In the genomic region with DNA sequence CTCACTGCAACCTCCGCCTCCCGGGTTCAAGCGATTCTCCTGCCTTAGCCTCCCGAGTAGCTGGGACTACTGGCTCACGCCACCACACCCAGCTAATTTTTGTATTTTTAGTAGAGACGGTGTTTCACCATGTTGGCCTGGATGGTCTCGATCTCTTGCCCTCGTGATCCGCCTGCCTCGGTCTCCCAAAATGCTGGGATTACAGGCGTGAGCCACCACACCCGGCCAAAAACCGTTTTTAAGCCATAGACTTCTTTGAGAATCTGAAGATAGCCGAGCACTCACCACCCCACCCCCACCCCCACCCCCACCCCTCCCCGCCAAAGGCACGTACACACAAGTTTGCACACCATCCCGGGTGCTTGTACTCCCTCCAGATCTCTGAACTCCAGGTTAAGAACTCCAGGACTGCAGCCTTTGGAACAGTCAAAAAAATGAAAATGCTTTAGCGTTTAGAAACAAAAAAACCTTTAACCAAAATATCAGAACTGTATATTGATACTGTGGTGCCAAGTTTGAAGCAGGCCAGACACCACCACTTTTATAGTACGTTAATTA, we compare ENCODE assay signal across 8 cellular contexts. TPM values are rescaled to one million over a fixed set of nuclear protein-coding genes. Genes with fewer than 3 reads are reported as not detected.
DNase-seq lines count a peak whose midpoint lies in the region; ATAC-seq, FAIRE-seq and TF ChIP-seq lines count a peak whose summit lies in the region.

No MANE protein-coding gene starts in this region.

- H3K27me3 Mint-ChIP-seq in activated naive CD4-positive, alpha-beta T cell treated with anti-CD3 and anti-CD28 coated beads for 36 hours (ENCODE audit: low read depth): no peaks in the 10 kb centered on the region
- H3K27me3 Mint-ChIP-seq in type B pancreatic cell: no peaks in the 10 kb centered on the region

- peak overlapping the region; percentile 50 for H3K27ac ChIP-seq in HepG2 (ENCODE audit: extremely low read length, insufficient read depth, low read length)

- H2AFZ ChIP-seq in HepG2 (ENCODE audit: low read length): no peak overlapping the region

- no peaks in the 10 kb centered on the region; a peak in 1 of 5 replicates for H3K27me3 ChIP-seq in HepG2 (ENCODE audit: control insufficient read depth in 1 of 2, insufficient read depth in 2 of 2, low read length in 2 of 2)

- TF ChIP-seq POLR2A in HepG2 (IDR thresholded peaks at IDR 0.05; ENCODE audit: insufficient read depth in 1 of 2, low read depth in 2 of 2, low read length in 2 of 2): no peak
- no peak for TF ChIP-seq POLR2A in GM12892 (IDR thresholded peaks at IDR 0.05; ENCODE audit: low read depth, low read length)

- in situ Hi-C loops in HepG2 (cut with HindIII; ENCODE audit: extremely low pct_ligation_motif_present, low pct_unique_long_range_greater_than_20kb): loop anchor here (5.0 kb wide), 1 partner anchor 34 kb away; no protein-coding TSS in a partner anchor

- H3K27ac Mint-ChIP-seq in activated naive CD4-positive, alpha-beta T cell treated with anti-CD3 and anti-CD28 coated beads for 36 hours: peak overlapping the region; percentile 86
- peak overlapping the region; percentile 92 to 94 for H3K27ac Mint-ChIP-seq in activated naive CD4-positive, alpha-beta T cell treated with anti-CD3 and anti-CD28 coated beads, Interleukin-2, amount 50 U/mL, for 72 hours
- H3K27ac Mint-ChIP-seq in type B pancreatic cell: peak overlapping the region; percentile 82

- H3K9me3 ChIP-seq in HepG2 (ENCODE audit: low read length): no peaks in the 10 kb centered on the region

- peaks cover 46% of the 10 kb centered on the region for H4K20me1 ChIP-seq in HepG2 (ENCODE audit: insufficient read depth, low read length)

- TF ChIP-seq EP300 in HepG2 (IDR thresholded peaks at IDR 0.05; ENCODE audit: low read depth in 2 of 2, low read length in 2 of 2) (no peak), HepG2 (CRISPR knock-in tag; IDR thresholded peaks at IDR 0.05; ENCODE audit: borderline replicate concordance) (no peak)

- H3K9me3 Mint-ChIP-seq in activated naive CD4-positive, alpha-beta T cell treated with anti-CD3 and anti-CD28 coated beads for 36 hours: no peaks in the 10 kb centered on the region
- H3K9me3 Mint-ChIP-seq in activated naive CD4-positive, alpha-beta T cell treated with anti-CD3 and anti-CD28 coated beads, Interleukin-2, amount 50 U/mL, for 72 hours: no peaks in the 10 kb centered on the region
- no peaks in the 10 kb centered on the region for H3K9me3 Mint-ChIP-seq in type B pancreatic cell

- BruUV-seq in HepG2 (replicated peaks; lab: Mats Ljungman, UMichigan): no TSS peak

- peaks cover 50% of the 10 kb centered on the region for H3K4me1 ChIP-seq in HepG2 (ENCODE audit: insufficient read depth, low read length)

- no peak for TF ChIP-seq RAD21 in HepG2 (CRISPR knock-in tag; IDR thresholded peaks at IDR 0.05)

- TF ChIP-seq CTCF in HepG2 (CRISPR knock-in tag; IDR thresholded peaks at IDR 0.05): no peak
- no peak for TF ChIP-seq CTCF in type B pancreatic cell (conservative IDR thresholded peaks at IDR 0.05)

- FAIRE-seq in HepG2 (lab: Jason Lieb, UNC) (no peak), GM12892 (lab: Jason Lieb, UNC) (no peak)

- H3K36me3 ChIP-seq in HepG2 (replicated peaks in 1 of 2; ENCODE audit: control insufficient read depth in 1 of 2, insufficient read depth in 2 of 2, low read length in 2 of 2): peaks cover 0 to 4% of the 10 kb centered on the region in 2 experiments; a peak in 2 of 5 replicates

- peak overlapping the region; percentile 96 to 100 (median 98) for H3K4me3 ChIP-seq in HepG2 (replicated peaks in 1 of 3; ENCODE audit: insufficient read depth in 1 of 3, low read depth in 2 of 3, low read length in 3 of 3)

- POLR2A ChIA-PET in HepG2 (lab: Yijun Ruan, JAX): interaction anchor here (1.0 to 1.6 kb wide), 2 partner anchors 8 to 14 kb away, joined by 3 to 5 read pairs; no protein-coding TSS in a partner anchor

- DNase-seq in activated naive CD4-positive, alpha-beta T cell treated with anti-CD3 and anti-CD28 coated beads for 36 hours: no peak
- DNase-seq in activated naive CD4-positive, alpha-beta T cell treated with Interleukin-2 at 50 U/mL for 16 hours: no peak
- no peak for DNase-seq in activated naive CD4-positive, alpha-beta T cell treated with anti-CD3 and anti-CD28 coated beads, Interleukin-2, amount 50 U/mL, for 72 hours (ENCODE audit: low spot score in 2 of 2)
- peak; percentile 20 for DNase-seq in HepG2 (ENCODE audit: low spot score)
- DNase-seq in type B pancreatic cell (ENCODE audit: extremely low spot score, unreplicated experiment): no peak
- DNase-seq in AG20443 (ENCODE audit: low spot score): no peak
- DNase-seq in GM12892 (ENCODE audit: insufficient read length): no peak

- H3K79me2 ChIP-seq in HepG2 (ENCODE audit: insufficient read depth, low read length): peaks cover 63% of the 10 kb centered on the region

- peak overlapping the region; percentile 88 for H3K4me2 ChIP-seq in HepG2 (ENCODE audit: low read depth, low read length)

- WGBS in HepG2 (ENCODE audit: low lambda C conversion rate): 2% methylated on average over 13 of the region's 19 CpGs

- intact Hi-C loops in activated naive CD4-positive, alpha-beta T cell treated with anti-CD3 and anti-CD28 coated beads for 36 hours (cut with micrococcal nuclease): no loop called here
- intact Hi-C loops in HepG2 (cut with micrococcal nuclease; ENCODE audit: unreplicated experiment): no loop called here

- CTCF ChIA-PET in activated naive CD4-positive, alpha-beta T cell treated with anti-CD3 and anti-CD28 coated beads for 36 hours (lab: Charles Lee): interaction anchor here (0.8 kb wide), 1 partner anchor 43 kb away, joined by 3 read pairs; no protein-coding TSS in a partner anchor
- CTCF ChIA-PET in HepG2 (lab: Yijun Ruan, JAX; ENCODE audit: low intra/inter-chr PET ratio, low total read pairs): no interaction called here

- H3K36me3 Mint-ChIP-seq in activated naive CD4-positive, alpha-beta T cell treated with anti-CD3 and anti-CD28 coated beads for 36 hours (ENCODE audit: low read depth): peaks cover 31% of the 10 kb centered on the region
- peaks cover 20 to 23% of the 10 kb centered on the region in 2 donors for H3K36me3 Mint-ChIP-seq in activated naive CD4-positive, alpha-beta T cell treated with anti-CD3 and anti-CD28 coated beads, Interleukin-2, amount 50 U/mL, for 72 hours
- peaks cover 19% of the 10 kb centered on the region for H3K36me3 Mint-ChIP-seq in type B pancreatic cell

- peaks cover 32% of the 10 kb centered on the region for H3K4me1 Mint-ChIP-seq in activated naive CD4-positive, alpha-beta T cell treated with anti-CD3 and anti-CD28 coated beads for 36 hours (ENCODE audit: low read depth)
- H3K4me1 Mint-ChIP-seq in type B pancreatic cell (ENCODE audit: unreplicated experiment): peaks cover 30% of the 10 kb centered on the region

- peak overlapping the region; percentile 97 for H3K9ac ChIP-seq in HepG2 (ENCODE audit: insufficient read depth, low read depth, low read length)

- H3K4me3 Mint-ChIP-seq in activated naive CD4-positive, alpha-beta T cell treated with anti-CD3 and anti-CD28 coated beads for 36 hours: peak overlapping the region; percentile 98
- peak overlapping the region; percentile 87 for H3K4me3 Mint-ChIP-seq in type B pancreatic cell

- no peak for ATAC-seq in activated naive CD4-positive, alpha-beta T cell treated with anti-CD3 and anti-CD28 coated beads, Interleukin-2, amount 50 U/mL, for 72 hours
- ATAC-seq in HepG2: no peak
- ATAC-seq in GM18858 (IDR thresholded peaks at IDR 0.05; ENCODE audit: unreplicated experiment): no peak

RNA-seq across cellular contexts. Expression of a gene that starts 1.5 kb away (rescaled TPM):
- total RNA-seq in activated naive CD4-positive, alpha-beta T cell treated with anti-CD3 and anti-CD28 coated beads for 36 hours: 10 to 100 TPM; 60.5 to 62.2 TPM
- total RNA-seq in activated naive CD4-positive, alpha-beta T cell treated with anti-CD3 and anti-CD28 coated beads, Interleukin-2, amount 50 U/mL, for 72 hours: 10 to 100 TPM; 70.0 to 84.9 TPM
- total RNA-seq in HepG2 (2016; rRNA removed; fragmentation: Illumina TruSeq; extraction: Trizol): 60.6 and 75.5 TPM in 2 replicates
- total RNA-seq in HepG2 (2016; cell fraction: cytosol; rRNA removed; fragmentation: Illumina TruSeq; extraction: Trizol; ENCODE audit: low read depth): 31.3 and 33.5 TPM in 2 replicates
- 61.8 and 67.5 TPM in 2 replicates for total RNA-seq in HepG2 (2016; cell fraction: insoluble cytoplasmic fraction; rRNA removed; fragmentation: Illumina TruSeq; extraction: Trizol)
- total RNA-seq in HepG2 (2016; cell fraction: membrane; rRNA removed; fragmentation: Illumina TruSeq; extraction: Trizol): 27.3 and 27.5 TPM in 2 replicates
- 33.6 and 40.5 TPM in 2 replicates for total RNA-seq in HepG2 (2016; cell fraction: nucleus; rRNA removed; fragmentation: Illumina TruSeq; extraction: Trizol)
- polyA plus RNA-seq in HepG2 (2011; rRNA removed): 35.0 and 37.4 TPM in 2 replicates
- 27.9 and 33.2 TPM in 2 replicates for polyA plus RNA-seq in HepG2 (2011; cell fraction: cytosol; rRNA removed)
- polyA plus RNA-seq in HepG2 (2011; cell fraction: nucleus; rRNA removed): 28.4 and 33.0 TPM in 2 replicates
- 35.2 and 35.3 TPM in 2 replicates for polyA plus RNA-seq in HepG2 (2012)
- polyA plus RNA-seq in HepG2 (2016; cell fraction: cytosol; fragmentation: Illumina TruSeq; extraction: Trizol; ENCODE audit: low read depth): 1.8 and 2.0 TPM in 2 replicates
- polyA plus RNA-seq in HepG2 (2016; cell fraction: insoluble cytoplasmic fraction; fragmentation: Illumina TruSeq; extraction: Trizol; ENCODE audit: low read depth): 51.7 and 54.5 TPM in 2 replicates
- polyA plus RNA-seq in HepG2 (2016; cell fraction: membrane; fragmentation: Illumina TruSeq; extraction: Trizol; ENCODE audit: low read depth): 8.2 and 8.3 TPM in 2 replicates
- polyA plus RNA-seq in HepG2 (2016; cell fraction: nucleus; fragmentation: Illumina TruSeq; extraction: Trizol; ENCODE audit: insufficient read depth, low read depth): 43.1 and 45.5 TPM in 2 replicates
- 24.4 and 79.1 TPM in 2 replicates for polyA minus RNA-seq in HepG2 (2011; rRNA and poly(A)+ RNA removed; ENCODE audit: low replicate concordance)
- 48.4 and 52.7 TPM in 2 replicates for polyA minus RNA-seq in HepG2 (2011; cell fraction: cytosol; rRNA and poly(A)+ RNA removed)
- 20.6 and 30.0 TPM in 2 replicates for polyA minus RNA-seq in HepG2 (2011; cell fraction: nucleus; rRNA and poly(A)+ RNA removed)
- 64.9 and 78.1 TPM in 2 replicates for total RNA-seq in type B pancreatic cell (ENCODE audit: low replicate concordance)
- 26.4 TPM for polyA plus RNA-seq in GM12892 (2012; ENCODE audit: missing spikeins)

RNA-seq across cellular contexts. Expression of a gene that starts 48.3 kb away (rescaled TPM):
- total RNA-seq in activated naive CD4-positive, alpha-beta T cell treated with anti-CD3 and anti-CD28 coated beads for 36 hours: under 1 TPM; 0.07 to 0.10 TPM
- under 1 TPM; 0.11 to 0.12 TPM for total RNA-seq in activated naive CD4-positive, alpha-beta T cell treated with anti-CD3 and anti-CD28 coated beads, Interleukin-2, amount 50 U/mL, for 72 hours
- total RNA-seq in HepG2 (2016; rRNA removed; fragmentation: Illumina TruSeq; extraction: Trizol) (11.0 and 15.3 TPM in 2 replicates), type B pancreatic cell (ENCODE audit: low replicate concordance) (0.69 and 2.6 TPM in 2 replicates)
- 11.0 and 11.3 TPM in 2 replicates for total RNA-seq in HepG2 (2016; cell fraction: cytosol; rRNA removed; fragmentation: Illumina TruSeq; extraction: Trizol; ENCODE audit: low read depth)
- total RNA-seq in HepG2 (2016; cell fraction: insoluble cytoplasmic fraction; rRNA removed; fragmentation: Illumina TruSeq; extraction: Trizol): 8.7 and 17.7 TPM in 2 replicates
- 18.9 and 20.5 TPM in 2 replicates for total RNA-seq in HepG2 (2016; cell fraction: membrane; rRNA removed; fragmentation: Illumina TruSeq; extraction: Trizol)
- 17.3 and 19.2 TPM in 2 replicates for total RNA-seq in HepG2 (2016; cell fraction: nucleus; rRNA removed; fragmentation: Illumina TruSeq; extraction: Trizol)
- 9.0 and 12.0 TPM in 2 replicates for polyA plus RNA-seq in HepG2 (2011; rRNA removed)
- 9.9 and 12.9 TPM in 2 replicates for polyA plus RNA-seq in HepG2 (2011; cell fraction: cytosol; rRNA removed)
- 124 and 135 TPM in 2 replicates for polyA plus RNA-seq in HepG2 (2011; cell fraction: nucleus; rRNA removed)
- 9.3 and 10.2 TPM in 2 replicates for polyA plus RNA-seq in HepG2 (2012)
- 9.8 and 11.5 TPM in 2 replicates for polyA plus RNA-seq in HepG2 (2016; cell fraction: cytosol; fragmentation: Illumina TruSeq; extraction: Trizol; ENCODE audit: low read depth)
- polyA plus RNA-seq in HepG2 (2016; cell fraction: insoluble cytoplasmic fraction; fragmentation: Illumina TruSeq; extraction: Trizol; ENCODE audit: low read depth): 8.2 and 11.1 TPM in 2 replicates
- polyA plus RNA-seq in HepG2 (2016; cell fraction: membrane; fragmentation: Illumina TruSeq; extraction: Trizol; ENCODE audit: low read depth): 16.8 and 17.1 TPM in 2 replicates
- 45.0 and 47.7 TPM in 2 replicates for polyA plus RNA-seq in HepG2 (2016; cell fraction: nucleus; fragmentation: Illumina TruSeq; extraction: Trizol; ENCODE audit: insufficient read depth, low read depth)
- 0.07 and 13.9 TPM in 2 replicates for polyA minus RNA-seq in HepG2 (2011; rRNA and poly(A)+ RNA removed; ENCODE audit: low replicate concordance)
- polyA minus RNA-seq in HepG2 (2011; cell fraction: cytosol; rRNA and poly(A)+ RNA removed): 6.5 and 6.6 TPM in 2 replicates
- polyA minus RNA-seq in HepG2 (2011; cell fraction: nucleus; rRNA and poly(A)+ RNA removed): 18.9 and 19.3 TPM in 2 replicates
- not detected for polyA plus RNA-seq in GM12892 (2012; ENCODE audit: missing spikeins)

RNA-seq across cellular contexts. Expression of a gene that starts 59.9 kb away (rescaled TPM):
- total RNA-seq in activated naive CD4-positive, alpha-beta T cell treated with anti-CD3 and anti-CD28 coated beads for 36 hours: 10 to 100 TPM; 22.1 to 24.2 TPM
- total RNA-seq in activated naive CD4-positive, alpha-beta T cell treated with anti-CD3 and anti-CD28 coated beads, Interleukin-2, amount 50 U/mL, for 72 hours: 10 to 100 TPM; 25.2 to 25.6 TPM
- total RNA-seq in HepG2 (2016; rRNA removed; fragmentation: Illumina TruSeq; extraction: Trizol): 12.3 and 15.2 TPM in 2 replicates
- 4.6 and 7.7 TPM in 2 replicates for total RNA-seq in HepG2 (2016; cell fraction: cytosol; rRNA removed; fragmentation: Illumina TruSeq; extraction: Trizol; ENCODE audit: low read depth)
- total RNA-seq in HepG2 (2016; cell fraction: insoluble cytoplasmic fraction; rRNA removed; fragmentation: Illumina TruSeq; extraction: Trizol): 13.5 and 15.2 TPM in 2 replicates
- 8.6 and 11.2 TPM in 2 replicates for total RNA-seq in HepG2 (2016; cell fraction: membrane; rRNA removed; fragmentation: Illumina TruSeq; extraction: Trizol)
- total RNA-seq in HepG2 (2016; cell fraction: nucleus; rRNA removed; fragmentation: Illumina TruSeq; extraction: Trizol): 6.6 and 9.4 TPM in 2 replicates
- 25.2 and 30.7 TPM in 2 replicates for polyA plus RNA-seq in HepG2 (2011; rRNA removed)
- 17.1 and 22.8 TPM in 2 replicates for polyA plus RNA-seq in HepG2 (2011; cell fraction: cytosol; rRNA removed)
- 8.5 and 9.6 TPM in 2 replicates for polyA plus RNA-seq in HepG2 (2011; cell fraction: nucleus; rRNA removed)
- 16.3 and 21.2 TPM in 2 replicates for polyA plus RNA-seq in HepG2 (2012)
- polyA plus RNA-seq in HepG2 (2016; cell fraction: cytosol; fragmentation: Illumina TruSeq; extraction: Trizol; ENCODE audit: low read depth): 16.6 and 21.2 TPM in 2 replicates
- polyA plus RNA-seq in HepG2 (2016; cell fraction: insoluble cytoplasmic fraction; fragmentation: Illumina TruSeq; extraction: Trizol; ENCODE audit: low read depth): 37.2 TPM in 2 replicates
- polyA plus RNA-seq in HepG2 (2016; cell fraction: membrane; fragmentation: Illumina TruSeq; extraction: Trizol; ENCODE audit: low read depth): 20.2 and 24.4 TPM in 2 replicates
- 13.4 and 20.8 TPM in 2 replicates for polyA plus RNA-seq in HepG2 (2016; cell fraction: nucleus; fragmentation: Illumina TruSeq; extraction: Trizol; ENCODE audit: insufficient read depth, low read depth)
- polyA minus RNA-seq in HepG2 (2011; rRNA and poly(A)+ RNA removed; ENCODE audit: low replicate concordance): 7.0 and 12.3 TPM in 2 replicates
- polyA minus RNA-seq in HepG2 (2011; cell fraction: cytosol; rRNA and poly(A)+ RNA removed): 5.0 and 7.2 TPM in 2 replicates
- 5.5 and 8.0 TPM in 2 replicates for polyA minus RNA-seq in HepG2 (2011; cell fraction: nucleus; rRNA and poly(A)+ RNA removed)
- total RNA-seq in type B pancreatic cell (ENCODE audit: low replicate concordance): 19.0 and 20.4 TPM in 2 replicates
- 22.3 TPM for polyA plus RNA-seq in GM12892 (2012; ENCODE audit: missing spikeins)
